ENCODE assay signal across 17 cellular contexts in the genomic region with DNA sequence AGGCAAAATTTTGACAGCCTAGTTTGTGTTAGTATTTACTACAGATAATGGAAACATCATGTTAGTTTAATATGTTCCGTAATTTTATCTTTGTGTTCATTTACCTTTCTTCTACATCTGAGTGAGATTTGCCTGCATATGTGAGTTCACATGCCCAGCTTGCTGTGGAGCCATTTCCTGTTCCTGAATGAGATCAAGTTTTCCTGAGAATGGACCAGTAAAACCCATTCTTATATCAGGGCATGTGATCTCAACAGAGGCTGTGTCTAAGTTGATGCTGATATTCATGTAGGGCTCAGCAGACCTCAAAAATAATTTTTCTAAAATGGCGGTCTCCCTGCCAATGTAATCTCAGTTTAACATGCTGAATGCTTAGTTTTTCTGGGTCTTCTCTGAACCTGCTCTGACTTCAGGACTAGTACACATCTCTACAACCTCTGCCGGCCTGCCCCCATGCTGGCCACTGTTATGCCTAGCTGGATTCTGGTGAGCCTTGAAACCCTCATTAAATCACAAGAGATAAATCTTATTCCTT. TPM values are rescaled to one million over a fixed set of nuclear protein-coding genes. Genes with fewer than 3 reads are reported as not detected.
DNase-seq lines count a peak whose midpoint lies in the region; ATAC-seq, FAIRE-seq and TF ChIP-seq lines count a peak whose summit lies in the region.
"Had no signal": no experiment of that assay in that cellular context is flagged by ENCODE, and none has a peak within 500 bp of the region (broad histone marks: within the 10 kb centered on the region; RNA-seq: fewer than 3 reads in every experiment).

No MANE protein-coding gene starts in this region.

- H3K27ac ChIP-seq in ACC112 (ENCODE audit: low read depth, low read length) (no peak overlapping the region), foreskin keratinocyte (peak overlapping the region; percentile 95), thyroid gland (no peak overlapping the region)
- H3K27ac ChIP-seq: colonic mucosa, heart left ventricle had no signal

- no peaks in the 10 kb centered on the region for H3K79me2 ChIP-seq in ACC112 (ENCODE audit: control insufficient read depth, insufficient read depth, low read length, unreplicated experiment)

- H3K4me1 Mint-ChIP-seq in activated CD4-positive, alpha-beta memory T cell treated with anti-CD3 and anti-CD28 coated beads, Interleukin-2, amount 10 ng/mL, durations not matched to agents 7 days and 5 days: peaks cover 54% of the 10 kb centered on the region
- H3K4me1 Mint-ChIP-seq: CD8-positive, alpha-beta memory T cell had no signal

- no peak for TF ChIP-seq POLR2A in thyroid gland (IDR thresholded peaks at IDR 0.05)

- CTCF ChIA-PET in activated CD4-positive, alpha-beta memory T cell treated with anti-CD3 and anti-CD28 coated beads, Interleukin-2, amount 10 ng/mL, durations not matched to agents 7 days and 5 days (lab: Charles Lee): interaction anchor here (1.0 to 1.6 kb wide), 2 partner anchors 99 to 159 kb away, joined by 3 to 4 read pairs; no protein-coding TSS in a partner anchor

- H3K4me1 ChIP-seq in ACC112 (ENCODE audit: control insufficient read depth, insufficient read depth, low read length, unreplicated experiment) (no peaks in the 10 kb centered on the region), foreskin keratinocyte (peaks cover 24% of the 10 kb centered on the region), thyroid gland (no peaks in the 10 kb centered on the region)
- H3K4me1 ChIP-seq: colonic mucosa had no signal

- H2AFZ ChIP-seq in ACC112 (ENCODE audit: low read length, unreplicated experiment): no peak overlapping the region

- no peak for DNase-seq in GM18507 (ENCODE audit: extremely low spot score, insufficient read length, low read depth)
- no peak for DNase-seq in activated CD4-positive, alpha-beta memory T cell treated with anti-CD3 and anti-CD28 coated beads, Interleukin-2, amount 10 ng/mL, durations not matched to agents 7 days and 5 days
- DNase-seq in foreskin keratinocyte: no peak
- DNase-seq in DMS114 treated with DMSO at 0.1 percent for 48 hours (lab: John Stamatoyannopoulos, UW; ENCODE audit: unreplicated experiment): no peak
- DNase-seq in thyroid gland: no peak
- DNase-seq in NCI-H2227 (lab: John Stamatoyannopoulos, UW; ENCODE audit: unreplicated experiment): no peak
- DNase-seq: aorta; CD8-positive, alpha-beta memory T cell; colonic mucosa; esophagus squamous epithelium; heart left ventricle; NCI-H69 had no signal

- H3K36me3 Mint-ChIP-seq in activated CD4-positive, alpha-beta memory T cell treated with anti-CD3 and anti-CD28 coated beads, Interleukin-2, amount 10 ng/mL, durations not matched to agents 7 days and 5 days (ENCODE audit: low read depth): peaks cover 19% of the 10 kb centered on the region

- peaks cover 3% of the 10 kb centered on the region for H3K9me3 Mint-ChIP-seq in activated CD4-positive, alpha-beta memory T cell treated with anti-CD3 and anti-CD28 coated beads, Interleukin-2, amount 10 ng/mL, durations not matched to agents 7 days and 5 days
- H3K9me3 Mint-ChIP-seq: CD8-positive, alpha-beta memory T cell; stimulated activated naive CD8-positive, alpha-beta T cell treated with anti-CD3 and anti-CD28 coated beads, Interleukin-15, Interleukin-2, amounts not matched to agents 100 ng/mL and 50 ng/mL, for 24 hours had no signal

- ATAC-seq in foreskin keratinocyte (no peak), GM21576 (IDR thresholded peaks at IDR 0.05; ENCODE audit: unreplicated experiment) (no peak)
- ATAC-seq: heart left ventricle had no signal

- no peaks in the 10 kb centered on the region for H3K36me3 ChIP-seq in ACC112 (ENCODE audit: insufficient read depth, low read length)
- no peaks in the 10 kb centered on the region for H3K36me3 ChIP-seq in thyroid gland
- H3K36me3 ChIP-seq: colonic mucosa, esophagus squamous epithelium, heart left ventricle had no signal

- FAIRE-seq in GM18507 (lab: Jason Lieb, UNC): peak; percentile 73

- no peak overlapping the region for H3K27ac Mint-ChIP-seq in activated CD4-positive, alpha-beta memory T cell treated with anti-CD3 and anti-CD28 coated beads, Interleukin-2, amount 10 ng/mL, durations not matched to agents 7 days and 5 days
- H3K27ac Mint-ChIP-seq: CD8-positive, alpha-beta memory T cell; stimulated activated naive CD8-positive, alpha-beta T cell treated with anti-CD3 and anti-CD28 coated beads, Interleukin-15, Interleukin-2, amounts not matched to agents 100 ng/mL and 50 ng/mL, for 24 hours had no signal

- H3K27me3 ChIP-seq in ACC112 (ENCODE audit: insufficient read depth, low read length) (no peaks in the 10 kb centered on the region), foreskin keratinocyte (no peaks in the 10 kb centered on the region), thyroid gland (no peaks in the 10 kb centered on the region)
- H3K27me3 ChIP-seq: colonic mucosa, esophagus squamous epithelium had no signal

- POLR2A ChIA-PET in activated CD4-positive, alpha-beta memory T cell treated with anti-CD3 and anti-CD28 coated beads, Interleukin-2, amount 10 ng/mL, durations not matched to agents 7 days and 5 days (lab: Charles Lee): interaction anchor here (1.6 to 1.8 kb wide), 3 partner anchors 13 to 20 kb away, joined by 3 to 8 read pairs (median 5); no protein-coding TSS in a partner anchor

- intact Hi-C loops in thyroid gland (cut with DNase I): no loop called here

- peak overlapping the region; percentile 57; the same call in 1 of the 2 replicates for H3K4me3 ChIP-seq in ACC112 (ENCODE audit: low read depth, low read length)
- no peak overlapping the region for H3K4me3 ChIP-seq in thyroid gland (replicated peaks in 1 of 3)
- H3K4me3 ChIP-seq: colonic mucosa, heart left ventricle had no signal

- H3K9me3 ChIP-seq in thyroid gland: no peaks in the 10 kb centered on the region
- H3K9me3 ChIP-seq: colonic mucosa, esophagus squamous epithelium, heart left ventricle had no signal

- peak; percentile 2 for TF ChIP-seq CTCF in foreskin keratinocyte (conservative IDR thresholded peaks at IDR 0.05)
- no peak for TF ChIP-seq CTCF in thyroid gland (IDR thresholded peaks at IDR 0.05)

- peak overlapping the region; percentile 48 for H3K4me3 Mint-ChIP-seq in activated CD4-positive, alpha-beta memory T cell treated with anti-CD3 and anti-CD28 coated beads, Interleukin-2, amount 10 ng/mL, durations not matched to agents 7 days and 5 days
- H3K4me3 Mint-ChIP-seq: CD8-positive, alpha-beta memory T cell; stimulated activated naive CD8-positive, alpha-beta T cell treated with anti-CD3 and anti-CD28 coated beads, Interleukin-15, Interleukin-2, amounts not matched to agents 100 ng/mL and 50 ng/mL, for 24 hours had no signal

- 89 to 93% methylated on average over 3 of the region's 3 CpGs for WGBS in thyroid gland, 2 donors

- no peaks in the 10 kb centered on the region for H3K27me3 Mint-ChIP-seq in activated CD4-positive, alpha-beta memory T cell treated with anti-CD3 and anti-CD28 coated beads, Interleukin-2, amount 10 ng/mL, durations not matched to agents 7 days and 5 days

RNA-seq across cellular contexts. Expression of a gene that starts 1.0 kb away (rescaled TPM):
- 1 to 10 TPM; 4.8 to 5.4 TPM for total RNA-seq in activated CD4-positive, alpha-beta memory T cell treated with anti-CD3 and anti-CD28 coated beads, Interleukin-2, amount 10 ng/mL, durations not matched to agents 7 days and 5 days
- 263 and 311 TPM in 2 replicates for total RNA-seq in foreskin keratinocyte
- 156 and 231 TPM in 2 replicates for polyA plus RNA-seq in foreskin keratinocyte
- total RNA-seq in thyroid gland: under 1 TPM in 1 of 4 donors, not detected in 3; 0.40 TPM
- total RNA-seq: mesenteric fat pad had no signal
- polyA plus RNA-seq: aorta; CD8-positive, alpha-beta memory T cell; heart left ventricle had no signal

RNA-seq across cellular contexts. Expression of a gene that starts 18.8 kb away (rescaled TPM):
- 10 to 100 TPM; 63.3 to 66.3 TPM for total RNA-seq in activated CD4-positive, alpha-beta memory T cell treated with anti-CD3 and anti-CD28 coated beads, Interleukin-2, amount 10 ng/mL, durations not matched to agents 7 days and 5 days
- total RNA-seq in foreskin keratinocyte: 30.1 and 40.8 TPM in 2 replicates
- 9.2 and 13.4 TPM in 2 replicates for polyA plus RNA-seq in foreskin keratinocyte
- under 1 TPM in 3 of 4 donors, not detected in 1; 0.13 to 0.29 (median 0.22) TPM for total RNA-seq in thyroid gland
- total RNA-seq: mesenteric fat pad had no signal
- polyA plus RNA-seq: CD8-positive, alpha-beta memory T cell had no signal

RNA-seq across cellular contexts. Expression of a gene that starts 53.3 kb away (rescaled TPM):
- total RNA-seq in activated CD4-positive, alpha-beta memory T cell treated with anti-CD3 and anti-CD28 coated beads, Interleukin-2, amount 10 ng/mL, durations not matched to agents 7 days and 5 days: under 1 TPM in 1 of 2 experiments, not detected in 1; 0.48 TPM
- 84.8 and 98.9 TPM in 2 replicates for total RNA-seq in foreskin keratinocyte
- 69.6 and 88.5 TPM in 2 replicates for polyA plus RNA-seq in foreskin keratinocyte
- total RNA-seq in thyroid gland: 1 to 10 TPM in 1 of 4 donors, under 1 TPM in 1, not detected in 2; 0.27 to 1.3 TPM
- total RNA-seq: CD8-positive, alpha-beta memory T cell had no signal
- polyA plus RNA-seq: CD8-positive, alpha-beta memory T cell; neural cell had no signal

Comparison
In these comparisons a context has a peak if more than half of its experiments do, and no peak if none do; other contexts are left out.
1. RNA of a gene that starts 1.0 kb away (total RNA-seq): 263 to 311 TPM in foreskin keratinocyte; 4.8 to 5.4 TPM in activated CD4-positive, alpha-beta memory T cell treated with anti-CD3 and anti-CD28 coated beads, Interleukin-2, amount 10 ng/mL, durations not matched to agents 7 days and 5 days and 0.40 TPM in thyroid gland; every median in the first group is over 10 times any median in the second.
2. RNA of a gene that starts 18.8 kb away (total RNA-seq): 63.3 to 66.3 TPM in activated CD4-positive, alpha-beta memory T cell treated with anti-CD3 and anti-CD28 coated beads, Interleukin-2, amount 10 ng/mL, durations not matched to agents 7 days and 5 days and 30.1 to 40.8 TPM in foreskin keratinocyte; 0.13 to 0.29 TPM in thyroid gland; every median in the first group is over 10 times any median in the second.
3. RNA of a gene that starts 53.3 kb away (total RNA-seq): 84.8 to 98.9 TPM in foreskin keratinocyte; 0.48 TPM in activated CD4-positive, alpha-beta memory T cell treated with anti-CD3 and anti-CD28 coated beads, Interleukin-2, amount 10 ng/mL, durations not matched to agents 7 days and 5 days and 0.27 to 1.3 TPM in thyroid gland; every median in the first group is over 10 times any median in the second.